10 cellular contexts compared by ENCODE assay signal in genomic region chr1:21673277-21673780, GRCh38. TPM values are rescaled to one million over a fixed set of nuclear protein-coding genes. Genes with fewer than 3 reads are reported as not detected.
A peak's percentile ranks its signal among the peaks of the same experiment; 100 is the strongest.
DNase-seq lines count a peak whose midpoint lies in the region; ATAC-seq, FAIRE-seq and TF ChIP-seq lines count a peak whose summit lies in the region.
"Had no signal": no experiment of that assay in that cellular context is flagged by ENCODE, and none has a peak within 500 bp of the region (broad histone marks: within the 10 kb centered on the region; RNA-seq: fewer than 3 reads in every experiment).

No MANE protein-coding gene starts in this region.

- no peak overlapping the region for H4K8ac ChIP-seq in neuronal stem cell (ENCODE audit: low read depth, low read length)

- no peak overlapping the region for H2AK5ac ChIP-seq in neuronal stem cell (ENCODE audit: low read depth, low read length)

- H2BK15ac ChIP-seq in neuronal stem cell (ENCODE audit: low read length), result no peak overlapping the region

- H3K27me3 ChIP-seq in neutrophil, result peaks cover 47% of the 10 kb centered on the region
- peaks cover 0 to 22% (median 19%) of the 10 kb centered on the region in 3 experiments for H3K27me3 ChIP-seq in neuronal stem cell (ENCODE audit: control insufficient read depth in 3 of 3, insufficient read depth in 3 of 3, low read depth in 1 of 3, low read length in 3 of 3)

- ATAC-seq in HG02870 (IDR thresholded peaks at IDR 0.05; ENCODE audit: unreplicated experiment) (no peak), HG03280 (IDR thresholded peaks at IDR 0.05; ENCODE audit: unreplicated experiment) (no peak)
- ATAC-seq: activated naive CD8-positive, alpha-beta T cell treated with anti-CD3 and anti-CD28 coated beads, Interleukin-2, amount 50 U/mL, for 24 hours had no signal

- no peak overlapping the region for H4K91ac ChIP-seq in neuronal stem cell (ENCODE audit: low read depth, low read length, poor library complexity)

- intact Hi-C loops in dendritic cell treated with granulocyte-macrophage colony-stimulating factor and Interleukin-4, amounts not matched to agents 40 ng/mL and 50 ng/mL, for 4 days (cut with micrococcal nuclease), result no loop called here

- no peak overlapping the region for H3K4me2 ChIP-seq in neuronal stem cell (ENCODE audit: insufficient read depth, low read length, poor library complexity, severe bottlenecking)

- H3K23ac ChIP-seq in neuronal stem cell (ENCODE audit: low read depth, low read length, poor library complexity), result no peak overlapping the region

- H3K14ac ChIP-seq in neuronal stem cell (ENCODE audit: low read length), result no peak overlapping the region

- FAIRE-seq in urothelium cell line (lab: Jason Lieb, UNC), result no peak

- H3K9ac ChIP-seq in neuronal stem cell (ENCODE audit: low read depth, low read length, poor library complexity), result no peak overlapping the region

- H3K27ac Mint-ChIP-seq in dendritic cell treated with granulocyte-macrophage colony-stimulating factor and Interleukin-4, amounts not matched to agents 40 ng/mL and 50 ng/mL, for 4 days, result peak overlapping the region; percentile 41
- H3K27ac Mint-ChIP-seq: activated naive CD8-positive, alpha-beta T cell treated with anti-CD3 and anti-CD28 coated beads, Interleukin-2, amount 50 U/mL, for 24 hours had no signal

- H3K27ac ChIP-seq in neutrophil (peak overlapping the region; percentile 2), neuronal stem cell (replicated peaks; ENCODE audit: low read length) (no peak overlapping the region)

- no peaks in the 10 kb centered on the region for H3K79me1 ChIP-seq in neuronal stem cell (ENCODE audit: low read depth, low read length)

- no peaks in the 10 kb centered on the region for H3K9me3 Mint-ChIP-seq in dendritic cell treated with granulocyte-macrophage colony-stimulating factor and Interleukin-4, amounts not matched to agents 40 ng/mL and 50 ng/mL, for 4 days
- H3K9me3 Mint-ChIP-seq: activated naive CD8-positive, alpha-beta T cell treated with anti-CD3 and anti-CD28 coated beads, Interleukin-2, amount 50 U/mL, for 24 hours; neural crest cell had no signal

- H3K9me3 ChIP-seq in neutrophil (no peaks in the 10 kb centered on the region), neuronal stem cell (replicated peaks in 1 of 2; ENCODE audit: control insufficient read depth in 2 of 2, insufficient read depth in 1 of 2, low read depth in 1 of 2, low read length in 2 of 2) (no peaks in the 10 kb centered on the region)

- peaks cover 65% of the 10 kb centered on the region for H3K4me1 Mint-ChIP-seq in dendritic cell treated with granulocyte-macrophage colony-stimulating factor and Interleukin-4, amounts not matched to agents 40 ng/mL and 50 ng/mL, for 4 days (ENCODE audit: low read depth)

- no peak overlapping the region for H3K18ac ChIP-seq in neuronal stem cell (ENCODE audit: low read length)

- peaks cover 19% of the 10 kb centered on the region for H3K36me3 Mint-ChIP-seq in dendritic cell treated with granulocyte-macrophage colony-stimulating factor and Interleukin-4, amounts not matched to agents 40 ng/mL and 50 ng/mL, for 4 days (ENCODE audit: low read depth)

- TF ChIP-seq CTCF in neutrophil (IDR thresholded peaks at IDR 0.05), result no peak

- H2BK12ac ChIP-seq in neuronal stem cell (ENCODE audit: low read length), result no peak overlapping the region

- no peak overlapping the region for H3K4ac ChIP-seq in neuronal stem cell (ENCODE audit: low read length)

- H3K36me3 ChIP-seq in neutrophil (peaks cover 20% of the 10 kb centered on the region), neuronal stem cell (replicated peaks in 1 of 2; ENCODE audit: control insufficient read depth in 2 of 2, insufficient read depth in 2 of 2, low read length in 2 of 2) (peaks cover 0 to 16% of the 10 kb centered on the region in 2 donors)

- H3K4me3 ChIP-seq in neutrophil (ENCODE audit: low read depth in 1 of 2, low read length in 1 of 2) (no peak overlapping the region), neuronal stem cell (ENCODE audit: low read length in 2 of 2) (no peak overlapping the region)

- DNase-seq in COLO829 (ENCODE audit: low spot score), result peak; percentile 13
- peak; percentile 48 for DNase-seq in NCI-H2196 treated with DMSO at 0.1 percent for 48 hours (lab: John Stamatoyannopoulos, UW; ENCODE audit: unreplicated experiment)
- DNase-seq in urothelium cell line (ENCODE audit: low spot score), result no peak
- no peak for DNase-seq in neuronal stem cell (ENCODE audit: low spot score)
- DNase-seq: activated naive CD8-positive, alpha-beta T cell treated with anti-CD3 and anti-CD28 coated beads, Interleukin-2, amount 50 U/mL, for 24 hours had no signal

- H3K4me3 Mint-ChIP-seq in dendritic cell treated with granulocyte-macrophage colony-stimulating factor and Interleukin-4, amounts not matched to agents 40 ng/mL and 50 ng/mL, for 4 days, result no peak overlapping the region
- H3K4me3 Mint-ChIP-seq: activated naive CD8-positive, alpha-beta T cell treated with anti-CD3 and anti-CD28 coated beads, Interleukin-2, amount 50 U/mL, for 24 hours; neural crest cell had no signal

- WGBS in neuronal stem cell (ENCODE audit: extremely low coverage in 2 of 2, insufficient read length in 2 of 2, insufficient replicate concordance in 1 of 2), 2 donors, result no CpG with 5 or more reads among the region's 9 CpGs

- H3K4me1 ChIP-seq in neutrophil (ENCODE audit: control insufficient read depth in 1 of 2, insufficient read depth in 1 of 2, low read depth in 1 of 2, low read length in 1 of 2), result peaks cover 22 to 30% of the 10 kb centered on the region in 2 experiments
- peaks cover 5 to 7% of the 10 kb centered on the region in 2 donors for H3K4me1 ChIP-seq in neuronal stem cell (ENCODE audit: control insufficient read depth in 2 of 2, insufficient read depth in 1 of 2, low read depth in 1 of 2, low read length in 2 of 2)

- peaks cover 37% of the 10 kb centered on the region for H3K27me3 Mint-ChIP-seq in dendritic cell treated with granulocyte-macrophage colony-stimulating factor and Interleukin-4, amounts not matched to agents 40 ng/mL and 50 ng/mL, for 4 days

- H2BK5ac ChIP-seq in neuronal stem cell (ENCODE audit: low read length), result no peak overlapping the region

- no peak overlapping the region for H2BK120ac ChIP-seq in neuronal stem cell (ENCODE audit: low read depth, low read length)

- no peak overlapping the region for H2AFZ ChIP-seq in neuronal stem cell (ENCODE audit: low read length)

RNA-seq across cellular contexts. Expression of gene RAP1GAP, which starts 4.2 kb away (rescaled TPM):
- 3.2 TPM for polyA plus RNA-seq in neuronal stem cell (2013, experiment 1 of 2)
- polyA plus RNA-seq in neuronal stem cell (2013, experiment 2 of 2), result 3.1 TPM

Comparison
In these comparisons a context has a peak if more than half of its experiments do, and no peak if none do; other contexts are left out.
1. DNase-seq: peak in COLO829 (single experiment) and NCI-H2196 treated with DMSO at 0.1 percent for 48 hours (single experiment); none in urothelium cell line (single experiment) and neuronal stem cell (single experiment).